ENCODE assay signal across 1 cellular context in genomic region chr15:90994417-90995311, GRCh38.
A peak's percentile ranks its signal among the peaks of the same experiment; 100 is the strongest.
TF ChIP-seq lines count a peak whose summit lies in the region.

PRC1 (minus strand) TSS chr15:90994535; CDS start chr15:90994417, 118 bp downstream.

TF ChIP-seq in SK-N-SH, 30 proteins besides CTCF, POLR2A, EP300 and RAD21 (continued from another document):
- TF ChIP-seq ZBTB33 (IDR thresholded peaks at IDR 0.05; ENCODE audit: borderline replicate concordance, low read depth) (peak; percentile 84), FOSL2 (IDR thresholded peaks at IDR 0.05; ENCODE audit: borderline replicate concordance, low read depth) (peak; percentile 19; the same call in 1 of the 2 replicates)
